ENCODE assay signal across 8 cellular contexts in genomic region chr1:202957733-202958543, GRCh38.
DNase-seq lines count a peak whose midpoint lies in the region; ATAC-seq and TF ChIP-seq lines count a peak whose summit lies in the region.

Gene ADIPOR1, minus strand, starts transcription at chr1:202958312. Its CDS starts 7,242 bp downstream, at chr1:202951070.

- H3K4me3 Mint-ChIP-seq in memory B cell = peak within 1 kb of the TSS; percentile 87

- H3K9me3 ChIP-seq in effector memory CD4-positive, alpha-beta T cell (ENCODE audit: control insufficient read depth, low read length) = no peaks in the 10 kb centered on the region

- H3K4me1 ChIP-seq in effector memory CD4-positive, alpha-beta T cell (ENCODE audit: control insufficient read depth, insufficient read depth, low read length, poor library complexity, severe bottlenecking) = peaks cover 5% of the 10 kb centered on the region

- H3K4me1 Mint-ChIP-seq in memory B cell = peaks cover 18% of the 10 kb centered on the region

- H3K36me3 ChIP-seq in effector memory CD4-positive, alpha-beta T cell (ENCODE audit: control insufficient read depth, insufficient read depth, low read length) = peaks cover 14% of the 10 kb centered on the region

- peak; percentile 96 for DNase-seq in COLO668 (lab: John Stamatoyannopoulos, UW; ENCODE audit: unreplicated experiment)
- peak; percentile 67 to 84 for DNase-seq in HL-60 (ENCODE audit: low read depth in 1 of 2, low spot score in 1 of 2)
- peak; percentile 58 for DNase-seq in NK-92 (lab: John Stamatoyannopoulos, UW; ENCODE audit: unreplicated experiment)
- DNase-seq in activated CD8-positive, alpha-beta memory T cell treated with anti-CD3 and anti-CD28 coated beads for 4 hours (ENCODE audit: low read depth in 2 of 2) = peak; percentile 80 to 86
- peak; percentile 90 to 93 (median 91) for DNase-seq in effector memory CD4-positive, alpha-beta T cell
- DNase-seq in memory B cell (ENCODE audit: low spot score in 2 of 2) = peak; percentile 89
- DNase-seq in stimulated activated CD8-positive, alpha-beta memory T cell treated with anti-CD3 and anti-CD28 coated beads, Interleukin-12 subunit alpha, Interleukin-12 subunit beta, amount 100 ng/mL, for 24 hours (ENCODE audit: extremely low read depth) = peak; percentile 80

- H3K27me3 Mint-ChIP-seq in memory B cell = no peaks in the 10 kb centered on the region

- H3K4me3 ChIP-seq in HL-60 (replicated peaks; ENCODE audit: insufficient read depth, low read length) = peak within 1 kb of the TSS; percentile 88
- H3K4me3 ChIP-seq in effector memory CD4-positive, alpha-beta T cell (ENCODE audit: insufficient read depth, low read depth, low read length, poor library complexity, severe bottlenecking) = peak within 1 kb of the TSS; percentile 86

- H3K27ac ChIP-seq in HL-60 (replicated peaks) = peak within 1 kb of the TSS; percentile 86
- peak within 1 kb of the TSS; percentile 91 for H3K27ac ChIP-seq in effector memory CD4-positive, alpha-beta T cell (ENCODE audit: insufficient read depth, low read length, poor library complexity, severe bottlenecking)

- peak within 1 kb of the TSS; percentile 74 for H3K27ac Mint-ChIP-seq in memory B cell

- peak; percentile 99 for ATAC-seq in GM19463 (IDR thresholded peaks at IDR 0.05; ENCODE audit: unreplicated experiment)
- peak; percentile 96 for ATAC-seq in memory B cell (ENCODE audit: low read depth)

- TF ChIP-seq CTCF in HL-60 (IDR thresholded peaks at IDR 0.05; ENCODE audit: insufficient read depth, low read length) = no peak

- H3K36me3 Mint-ChIP-seq in memory B cell = peaks cover 11% of the 10 kb centered on the region

- no peaks in the 10 kb centered on the region for H3K27me3 ChIP-seq in HL-60 (ENCODE audit: insufficient read depth, poor library complexity, severe bottlenecking)
- no peaks in the 10 kb centered on the region for H3K27me3 ChIP-seq in effector memory CD4-positive, alpha-beta T cell (replicated peaks; ENCODE audit: control insufficient read depth, insufficient read depth, low read length, poor library complexity, severe bottlenecking)

- no peaks in the 10 kb centered on the region for H3K9me3 Mint-ChIP-seq in memory B cell

Comparison
In these comparisons a context has a peak if more than half of its experiments do, and no peak if none do; other contexts are left out.
1. Peak in every context shown above with its lines: DNase-seq, ATAC-seq, H3K4me3 ChIP-seq and H3K27ac ChIP-seq.